Comparison of ENCODE assay signal across 2 cellular contexts in the genomic region with DNA sequence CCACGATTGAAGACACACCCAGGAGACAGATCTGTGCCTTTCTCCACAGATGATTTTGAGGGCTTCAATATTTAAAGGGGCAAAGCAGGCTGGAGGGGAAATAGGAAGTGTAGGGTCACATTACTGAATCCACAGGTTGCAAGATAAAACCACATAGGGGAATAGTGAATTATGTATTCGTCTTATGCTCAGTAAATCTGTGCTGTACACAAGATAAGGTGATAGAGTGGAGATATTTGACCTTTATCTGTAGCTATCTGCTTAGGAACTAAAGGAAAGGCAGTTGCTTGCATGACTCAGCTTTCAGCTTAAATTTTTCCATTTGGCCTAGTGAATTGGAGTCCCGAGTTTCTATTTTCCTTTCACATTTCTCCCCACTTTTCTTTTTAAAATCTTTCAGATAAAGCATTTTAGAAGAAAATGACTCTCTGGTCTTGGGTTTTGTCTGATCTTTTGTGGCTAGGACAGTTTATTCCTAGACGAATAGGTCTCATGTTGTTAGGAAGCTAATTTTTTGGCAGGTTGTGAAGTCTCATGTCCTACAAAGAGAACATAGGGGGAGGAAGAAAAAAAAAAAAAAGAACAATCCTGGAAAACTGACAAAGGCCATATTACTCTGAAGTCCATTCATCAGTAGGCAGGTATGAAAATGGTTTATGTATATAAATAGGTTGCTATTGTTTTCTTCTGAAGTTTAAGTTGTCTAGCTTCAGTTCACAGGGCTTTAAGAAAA.
TF ChIP-seq lines count a peak whose summit lies in the region.

No MANE protein-coding gene starts in this region.

TF ChIP-seq in IMR-90, 13 proteins besides CTCF, POLR2A, EP300 and RAD21:
- TF ChIP-seq, protein P1, sequence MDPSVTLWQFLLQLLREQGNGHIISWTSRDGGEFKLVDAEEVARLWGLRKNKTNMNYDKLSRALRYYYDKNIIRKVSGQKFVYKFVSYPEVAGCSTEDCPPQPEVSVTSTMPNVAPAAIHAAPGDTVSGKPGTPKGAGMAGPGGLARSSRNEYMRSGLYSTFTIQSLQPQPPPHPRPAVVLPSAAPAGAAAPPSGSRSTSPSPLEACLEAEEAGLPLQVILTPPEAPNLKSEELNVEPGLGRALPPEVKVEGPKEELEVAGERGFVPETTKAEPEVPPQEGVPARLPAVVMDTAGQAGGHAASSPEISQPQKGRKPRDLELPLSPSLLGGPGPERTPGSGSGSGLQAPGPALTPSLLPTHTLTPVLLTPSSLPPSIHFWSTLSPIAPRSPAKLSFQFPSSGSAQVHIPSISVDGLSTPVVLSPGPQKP (IDR thresholded peaks at IDR 0.05; ENCODE audit: borderline replicate concordance, low read depth, low read length) = no peak
- no peak for TF ChIP-seq CHD1 (IDR thresholded peaks at IDR 0.05; ENCODE audit: low read depth, low read length)
- peak; percentile 80 for TF ChIP-seq NFE2L2 (IDR thresholded peaks at IDR 0.05; ENCODE audit: low read depth, low read length)
- no peak for TF ChIP-seq RCOR1 (IDR thresholded peaks at IDR 0.05; ENCODE audit: insufficient replicate concordance, low read length)
- TF ChIP-seq MAFK (IDR thresholded peaks at IDR 0.05; ENCODE audit: low read depth, low read length) = no peak

TF ChIP-seq in liver, 16 proteins besides CTCF, POLR2A, EP300 and RAD21 (continued from another document):
- TF ChIP-seq, protein P2, sequence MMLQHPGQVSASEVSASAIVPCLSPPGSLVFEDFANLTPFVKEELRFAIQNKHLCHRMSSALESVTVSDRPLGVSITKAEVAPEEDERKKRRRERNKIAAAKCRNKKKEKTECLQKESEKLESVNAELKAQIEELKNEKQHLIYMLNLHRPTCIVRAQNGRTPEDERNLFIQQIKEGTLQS (IDR thresholded peaks at IDR 0.05) = no peak
- TF ChIP-seq NR2F2 (IDR thresholded peaks at IDR 0.05) (no peak), JUND (IDR thresholded peaks at IDR 0.05) (peak in 1 of 2 donors; percentile 48)
